Comparison of ENCODE assay signal across 23 cellular contexts in genomic region chr4:67721317-67721769, GRCh38. TPM values are rescaled to one million over a fixed set of nuclear protein-coding genes. Genes with fewer than 3 reads are reported as not detected.
A peak's percentile ranks its signal among the peaks of the same experiment; 100 is the strongest.
DNase-seq lines count a peak whose midpoint lies in the region; ATAC-seq and TF ChIP-seq lines count a peak whose summit lies in the region.
"Had no signal": no experiment of that assay in that cellular context is flagged by ENCODE, and none has a peak within 500 bp of the region (broad histone marks: within the 10 kb centered on the region; RNA-seq: fewer than 3 reads in every experiment).

No MANE protein-coding gene starts in this region.

- H3K27ac ChIP-seq in H9 (ENCODE audit: insufficient read length, low read depth, low read length) (no peak overlapping the region), PC-9 (peak overlapping the region; percentile 61), trophoblast cell (ENCODE audit: low read depth, low read length) (no peak overlapping the region)
- H3K27ac ChIP-seq: body of pancreas, GM23248, lower lobe of right lung, right atrium auricular region had no signal

- intact Hi-C loops in PC-9 (cut with micrococcal nuclease; ENCODE audit: unreplicated experiment) = no loop called here

- H3K36me3 Mint-ChIP-seq in H9 (ENCODE audit: insufficient read depth in 1 of 3, low read depth in 3 of 3) = peaks cover 15 to 39% (median 21%) of the 10 kb centered on the region in 3 experiments

- TF ChIP-seq CTCF in H9 (conservative IDR thresholded peaks at IDR 0.05) (no peak), PC-9 (conservative IDR thresholded peaks at IDR 0.05) (no peak)

- peak overlapping the region; percentile 26 for H2BK12ac ChIP-seq in H9 (ENCODE audit: insufficient read length, low read depth, low read length)
- H2BK12ac ChIP-seq in trophoblast cell (ENCODE audit: low read length) = no peak overlapping the region

- no peak overlapping the region for H4K12ac ChIP-seq in trophoblast cell (ENCODE audit: low read depth, low read length)

- no peak overlapping the region for H3K4me3 Mint-ChIP-seq in H9
- H3K4me3 Mint-ChIP-seq: activated CD8-positive, alpha-beta memory T cell treated with anti-CD3 and anti-CD28 coated beads, Interleukin-2, amount 10 ng/mL, durations not matched to agents 7 days and 5 days had no signal

- no peaks in the 10 kb centered on the region for H3K27me3 ChIP-seq in H9 (ENCODE audit: insufficient read depth, low read length)
- no peaks in the 10 kb centered on the region for H3K27me3 ChIP-seq in PC-9 (ENCODE audit: insufficient read depth, low read depth)
- no peaks in the 10 kb centered on the region for H3K27me3 ChIP-seq in trophoblast cell (ENCODE audit: insufficient read depth, low read length)
- H3K27me3 ChIP-seq: body of pancreas, right atrium auricular region had no signal

- H3K79me2 ChIP-seq in H9 (ENCODE audit: insufficient read depth, low read length) = no peaks in the 10 kb centered on the region
- no peaks in the 10 kb centered on the region for H3K79me2 ChIP-seq in PC-9 (ENCODE audit: low read depth)
- H3K79me2 ChIP-seq in trophoblast cell (ENCODE audit: control insufficient read depth, insufficient read depth, low read length, poor library complexity) = no peaks in the 10 kb centered on the region

- H3K27me3 Mint-ChIP-seq in H9 (ENCODE audit: low read depth) = no peaks in the 10 kb centered on the region
- H3K27me3 Mint-ChIP-seq: activated CD8-positive, alpha-beta memory T cell treated with anti-CD3 and anti-CD28 coated beads, Interleukin-2, amount 10 ng/mL, durations not matched to agents 7 days and 5 days had no signal

- BruUV-seq in PC-9 (replicated peaks; lab: Mats Ljungman, UMichigan) = TSS peak; percentile 36

- no peaks in the 10 kb centered on the region for H3K9me3 ChIP-seq in H9 (ENCODE audit: control insufficient read depth, low read depth, low read length)
- no peaks in the 10 kb centered on the region for H3K9me3 ChIP-seq in PC-9 (ENCODE audit: insufficient read depth, low read depth)
- peaks cover 3% of the 10 kb centered on the region for H3K9me3 ChIP-seq in trophoblast cell (ENCODE audit: insufficient read depth, low read depth, low read length)
- H3K9me3 ChIP-seq: body of pancreas, lower lobe of right lung, right atrium auricular region had no signal

- no peak overlapping the region for H3T11ph ChIP-seq in H9 (ENCODE audit: low read length)

- no peak overlapping the region for H3K4me2 ChIP-seq in H9 (ENCODE audit: insufficient read depth, insufficient read length, low read length)
- peak overlapping the region; percentile 26; the same call in 1 of the 2 replicates for H3K4me2 ChIP-seq in PC-9
- H3K4me2 ChIP-seq in trophoblast cell (ENCODE audit: low read length) = no peak overlapping the region

- DNase-seq in H9 (no peak), PC-9 (no peak), erythroblast (lab: John Stamatoyannopoulos, UW) (peak; percentile 52 to 67), trophoblast cell (no peak), HK-2 (ENCODE audit: unreplicated experiment) (no peak), nucleus accumbens (lab: John Stamatoyannopoulos, UW) (no peak)
- DNase-seq: activated CD4-positive, alpha-beta T cell treated with anti-CD3 and anti-CD28 coated beads for 48 hours; activated CD8-positive, alpha-beta memory T cell treated with anti-CD3 and anti-CD28 coated beads, Interleukin-2, amount 10 ng/mL, durations not matched to agents 7 days and 5 days; body of pancreas; effector memory CD4-positive, alpha-beta T cell; GM23248; Karpas-422; lower lobe of right lung; NCI-H1048; NCI-H2029 treated with DMSO at 0.1 percent for 48 hours; NCI-H345 had no signal

- H3K4me1 Mint-ChIP-seq in H9 = peaks cover 26% of the 10 kb centered on the region in 2 experiments

- H2BK5ac ChIP-seq in H9 (ENCODE audit: insufficient read length, low read length) = no peak overlapping the region
- H2BK5ac ChIP-seq in trophoblast cell (ENCODE audit: low read depth, low read length, poor library complexity) = peak overlapping the region; percentile 32

- ATAC-seq in GM19035 (IDR thresholded peaks at IDR 0.05; ENCODE audit: unreplicated experiment) = no peak
- ATAC-seq: activated CD8-positive, alpha-beta memory T cell treated with anti-CD3 and anti-CD28 coated beads, Interleukin-2, amount 10 ng/mL, durations not matched to agents 7 days and 5 days; body of pancreas; GM12878; lower lobe of right lung had no signal

- no CpG with 5 or more reads among the region's 3 CpGs for WGBS in H9 (ENCODE audit: extremely low coverage, insufficient read length, low lambda C conversion rate)
- no CpG with 5 or more reads among the region's 3 CpGs for WGBS in trophoblast cell (ENCODE audit: extremely low coverage, insufficient coverage, insufficient read length)

- H3K36me3 ChIP-seq in PC-9 (ENCODE audit: low read depth) (no peaks in the 10 kb centered on the region), trophoblast cell (ENCODE audit: control insufficient read depth in 1 of 2, insufficient read depth in 2 of 2, low read length in 2 of 2) (peaks cover 4 to 5% of the 10 kb centered on the region in 2 experiments)
- H3K36me3 ChIP-seq: right atrium auricular region had no signal

- no peak overlapping the region for H2AK5ac ChIP-seq in H9 (ENCODE audit: insufficient read length, low read length)
- no peak overlapping the region for H2AK5ac ChIP-seq in trophoblast cell (ENCODE audit: low read length)

- no peak overlapping the region for H3K56ac ChIP-seq in H9 (ENCODE audit: insufficient read length, low read depth, low read length)

- H3K4ac ChIP-seq in H9 (ENCODE audit: low read depth, low read length) (no peak overlapping the region; the same call in 1 of the 2 replicates), trophoblast cell (ENCODE audit: low read depth, low read length) (no peak overlapping the region)

- CTCF ChIA-PET in PC-9 (lab: Charles Lee) = no interaction called here

- no peaks in the 10 kb centered on the region for H3K9me2 ChIP-seq in PC-9 (ENCODE audit: insufficient read depth)

- no peak overlapping the region for H4K8ac ChIP-seq in H9 (replicated peaks; ENCODE audit: insufficient read length, low read depth, low read length)
- H4K8ac ChIP-seq in trophoblast cell (ENCODE audit: low read depth, low read length) = no peak overlapping the region

- TF ChIP-seq POLR2A in erythroblast (IDR thresholded peaks at IDR 0.05; ENCODE audit: low read length) = no peak

- H4K5ac ChIP-seq in H9 (ENCODE audit: insufficient read length, low read depth, low read length) = no peak overlapping the region

- no peak overlapping the region for H2BK15ac ChIP-seq in H9 (ENCODE audit: low read depth, low read length)

- no peak overlapping the region for H2BK20ac ChIP-seq in H9 (ENCODE audit: low read depth, low read length, poor library complexity, severe bottlenecking)

- H4K91ac ChIP-seq in H9 (ENCODE audit: insufficient read length, low read depth, low read length) (no peak overlapping the region), trophoblast cell (ENCODE audit: low read depth, low read length) (no peak overlapping the region)

- H3K9ac ChIP-seq in H9 (ENCODE audit: extremely low read depth, insufficient read length, low read length) (no peak overlapping the region), trophoblast cell (ENCODE audit: low read length) (no peak overlapping the region)
- H3K9ac ChIP-seq: GM23248 had no signal

- H2BK120ac ChIP-seq in H9 (ENCODE audit: low read depth, low read length, poor library complexity, severe bottlenecking) (peak overlapping the region; percentile 14), trophoblast cell (ENCODE audit: insufficient read depth, low read length, poor library complexity) (peak overlapping the region; percentile 61)

- no peak overlapping the region for H3K18ac ChIP-seq in H9 (ENCODE audit: insufficient read length, low read depth, low read length)
- no peak overlapping the region for H3K18ac ChIP-seq in trophoblast cell (ENCODE audit: low read length)

- no peaks in the 10 kb centered on the region for H3K23me2 ChIP-seq in H9 (ENCODE audit: insufficient read length, low read depth, low read length, poor library complexity, severe bottlenecking)

- POLR2A ChIA-PET in PC-9 (lab: Charles Lee; ENCODE audit: unreplicated experiment) = no interaction called here

- H3K23ac ChIP-seq in H9 (ENCODE audit: insufficient read length, low read depth, low read length) (no peak overlapping the region), trophoblast cell (ENCODE audit: low read length) (no peak overlapping the region)

- no peaks in the 10 kb centered on the region for H4K20me1 ChIP-seq in H9 (ENCODE audit: control insufficient read depth, insufficient read depth, insufficient read length)
- no peaks in the 10 kb centered on the region for H4K20me1 ChIP-seq in PC-9 (ENCODE audit: insufficient read depth)

- H3K79me1 ChIP-seq in H9 (ENCODE audit: insufficient read depth, low read depth, low read length, poor library complexity, severe bottlenecking) (no peaks in the 10 kb centered on the region), trophoblast cell (ENCODE audit: low read length) (peaks cover 3% of the 10 kb centered on the region)

- H3K27ac Mint-ChIP-seq in H9 = peak overlapping the region in 2 of 3 experiments; percentile 59 to 94; a peak in 5 of 7 replicates
- H3K27ac Mint-ChIP-seq: activated CD8-positive, alpha-beta memory T cell treated with anti-CD3 and anti-CD28 coated beads, Interleukin-2, amount 10 ng/mL, durations not matched to agents 7 days and 5 days; activated T-helper 2 cell treated with anti-CD3 and anti-CD28 coated beads, Interferon-gamma antibody, Interleukin-2, Interleukin-4, amounts not matched to agents 10 μg/mL and 5 μg/mL and 100 μg/mL, durations not matched to agents 14 hours and 24 hours and 36 hours had no signal

- H3F3A ChIP-seq in PC-9 (ENCODE audit: insufficient read depth, low read depth) = no peaks in the 10 kb centered on the region

- H3K4me1 ChIP-seq in H9 (ENCODE audit: insufficient read depth, low read length) (no peaks in the 10 kb centered on the region; the same call in 1 of the 2 replicates), PC-9 (replicated peaks; ENCODE audit: insufficient read depth) (peaks cover 14% of the 10 kb centered on the region), trophoblast cell (ENCODE audit: control insufficient read depth in 1 of 2, insufficient read depth in 2 of 2, low read length in 2 of 2) (peaks cover 7 to 14% of the 10 kb centered on the region in 2 experiments)
- H3K4me1 ChIP-seq: lower lobe of right lung, right atrium auricular region had no signal

- H3K14ac ChIP-seq in H9 (ENCODE audit: insufficient read depth, low read length) = no peak overlapping the region
- no peak overlapping the region for H3K14ac ChIP-seq in trophoblast cell (ENCODE audit: low read length)

- H2AFZ ChIP-seq in H9 (ENCODE audit: low read length) = no peak overlapping the region
- no peak overlapping the region for H2AFZ ChIP-seq in PC-9
- H2AFZ ChIP-seq in trophoblast cell (ENCODE audit: insufficient read depth, low read length, poor library complexity) = no peak overlapping the region
- H2AFZ ChIP-seq: GM23248 had no signal

- H3K9me3 Mint-ChIP-seq in H9 = no peaks in the 10 kb centered on the region

- H3K4me3 ChIP-seq in PC-9 (no peak overlapping the region), trophoblast cell (ENCODE audit: low read depth, low read length) (no peak overlapping the region)
- H3K4me3 ChIP-seq: body of pancreas, GM12878, GM23248, lower lobe of right lung, right atrium auricular region had no signal

RNA-seq across cellular contexts. Expression of gene UBA6, which starts 20.4 kb away (rescaled TPM):
- total RNA-seq in H9 (2021) (63.5 and 72.2 TPM in 2 replicates), PC-9 (2021) (51.0 and 64.2 TPM in 2 replicates)
- polyA plus RNA-seq in trophoblast cell (2013) = 51.0 and 56.5 TPM in 2 replicates

RNA-seq across cellular contexts. Expression of gene GNRHR, which starts 32.8 kb away (rescaled TPM):
- not detected in 2 replicates for total RNA-seq in H9 (2021)
- total RNA-seq in PC-9 (2021) = not detected in 2 replicates
- polyA plus RNA-seq in trophoblast cell (2013) = 0.03 TPM in 2 replicates
- total RNA-seq: activated CD8-positive, alpha-beta memory T cell treated with anti-CD3 and anti-CD28 coated beads, Interleukin-2, amount 10 ng/mL, durations not matched to agents 7 days and 5 days; activated T-helper 2 cell treated with anti-CD3 and anti-CD28 coated beads, Interferon-gamma antibody, Interleukin-2, Interleukin-4, amounts not matched to agents 10 μg/mL and 5 μg/mL and 100 μg/mL, durations not matched to agents 14 hours and 24 hours and 36 hours; body of pancreas; GM12878; GM23248; lower lobe of right lung; myocyte; omental fat pad; right atrium auricular region; RPMI7951 had no signal

Comparison
In these comparisons a context has a peak if more than half of its experiments do, and no peak if none do; other contexts are left out.
1. DNase-seq: peak in erythroblast (2 of 2); none in H9 (single experiment), PC-9 (0 of 2), trophoblast cell (0 of 2), HK-2 (single experiment) and nucleus accumbens (0 of 56).